ENCODE assay signal across 9 cellular contexts in the genomic region with DNA sequence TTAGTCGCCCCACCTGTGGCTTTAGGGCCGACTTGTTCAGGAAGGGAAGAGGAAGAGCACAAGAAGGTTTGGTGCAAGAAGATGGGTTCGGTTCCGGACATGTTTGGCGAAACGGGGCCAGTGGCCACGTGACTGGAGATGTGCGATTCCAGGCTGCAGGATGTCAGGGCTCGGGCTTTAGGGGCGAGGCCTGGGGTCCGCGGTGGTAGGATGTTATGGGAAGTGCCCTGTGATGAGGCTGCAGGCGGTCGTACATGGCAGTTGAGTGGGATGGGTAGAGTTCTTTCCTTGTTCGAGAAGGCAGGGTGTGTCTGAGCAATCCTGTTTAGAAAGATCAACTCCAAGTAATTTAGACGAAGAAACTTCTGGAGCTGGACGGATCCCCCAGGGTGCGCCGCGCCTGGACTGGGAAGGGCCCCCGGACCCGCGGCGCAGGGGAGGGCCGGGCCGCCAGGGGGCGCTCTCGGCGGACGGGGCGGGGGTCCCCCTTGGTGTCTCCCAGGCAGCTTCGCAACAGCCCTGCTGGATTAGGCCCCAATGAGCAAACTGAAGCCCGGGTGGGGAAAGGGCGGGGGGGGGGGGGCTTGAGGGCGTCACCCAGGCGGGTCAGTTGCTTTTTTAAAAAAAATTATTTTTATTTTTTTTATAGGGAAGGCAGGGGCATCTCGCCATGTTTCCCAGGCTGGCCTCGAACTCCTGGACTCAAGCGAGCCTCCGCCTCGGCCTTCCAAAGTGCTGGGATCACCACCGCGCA. TPM values are rescaled to one million over a fixed set of nuclear protein-coding genes. Genes with fewer than 3 reads are reported as not detected.
DNase-seq lines count a peak whose midpoint lies in the region; ATAC-seq, FAIRE-seq and TF ChIP-seq lines count a peak whose summit lies in the region.
"Had no signal": no experiment of that assay in that cellular context is flagged by ENCODE, and none has a peak within 500 bp of the region (broad histone marks: within the 10 kb centered on the region; RNA-seq: fewer than 3 reads in every experiment).

No MANE protein-coding gene starts in this region.

- WGBS in psoas muscle, 3 donors = 43 to 50% (median 47%) methylated on average over 38 to 43 of the region's 43 CpGs

- no peaks in the 10 kb centered on the region for H3K9me3 ChIP-seq in RWPE2 (ENCODE audit: severe bottlenecking)
- H3K9me3 ChIP-seq in psoas muscle = no peaks in the 10 kb centered on the region

- H3K36me3 ChIP-seq in RWPE2 (ENCODE audit: low read depth) = no peaks in the 10 kb centered on the region
- peaks cover 0 to 11% of the 10 kb centered on the region in 2 donors for H3K36me3 ChIP-seq in psoas muscle (ENCODE audit: insufficient read depth in 1 of 2, low read depth in 1 of 2)

- intact Hi-C loops in psoas muscle (cut with DNase I) = no loop called here

- H3K27me3 ChIP-seq in RWPE2 (ENCODE audit: insufficient read depth, poor library complexity, severe bottlenecking) (no peaks in the 10 kb centered on the region), psoas muscle (ENCODE audit: insufficient read depth in 3 of 3, low read length in 2 of 3) (peaks cover 0 to 7% (median 3%) of the 10 kb centered on the region in 3 donors)

- H3K27ac ChIP-seq in RWPE2 (ENCODE audit: poor library complexity, severe bottlenecking) (no peak overlapping the region), psoas muscle (no peak overlapping the region)

- peaks cover 2% of the 10 kb centered on the region for H3K4me1 ChIP-seq in RWPE2 (ENCODE audit: insufficient read depth, poor library complexity, severe bottlenecking)
- H3K4me1 ChIP-seq in psoas muscle = no peaks in the 10 kb centered on the region

- H3K4me3 ChIP-seq in GM12864 (ENCODE audit: low read depth, low read length) (no peak overlapping the region), RWPE2 (ENCODE audit: severe bottlenecking) (no peak overlapping the region), epithelial cell of proximal tubule (ENCODE audit: low read depth, low read length) (no peak overlapping the region), psoas muscle (no peak overlapping the region)

- DNase-seq in GM12864 (ENCODE audit: low read depth) = no peak
- no peak for DNase-seq in RWPE2 (ENCODE audit: low spot score)
- DNase-seq in epithelial cell of proximal tubule (ENCODE audit: low read depth) = no peak
- DNase-seq in psoas muscle = no peak
- DNase-seq in GM19239 (ENCODE audit: insufficient read length, low spot score) = no peak
- DNase-seq in DMS53 (lab: John Stamatoyannopoulos, UW) = no peak
- DNase-seq in DMS79 (lab: John Stamatoyannopoulos, UW) = no peak
- DNase-seq: NCI-H2227 treated with DMSO at 0.1 percent for 48 hours had no signal

- TF ChIP-seq CTCF in GM12864 (IDR thresholded peaks at IDR 0.05; ENCODE audit: low read depth, low read length, missing control alignments) (peak; percentile 64), RWPE2 (IDR thresholded peaks at IDR 0.05; ENCODE audit: poor library complexity, severe bottlenecking) (peak; percentile 33), epithelial cell of proximal tubule (conservative IDR thresholded peaks at IDR 0.05; ENCODE audit: low read depth, low read length) (peak; percentile 57), psoas muscle (IDR thresholded peaks at IDR 0.05) (peak; percentile 35)

- no peak for FAIRE-seq in GM19239 (lab: Jason Lieb, UNC)

- no peak for ATAC-seq in RWPE2 (ENCODE audit: low read depth)
- ATAC-seq in psoas muscle = peak in 1 of 4 donors; percentile 28
- ATAC-seq in HG03520 (IDR thresholded peaks at IDR 0.05; ENCODE audit: unreplicated experiment) = no peak

RNA-seq across cellular contexts. Expression of gene SDC1, which starts 17.2 kb away (rescaled TPM):
- total RNA-seq in epithelial cell of proximal tubule (115 and 134 TPM in 2 replicates), psoas muscle (under 1 TPM in 3 of 4 donors, not detected in 1; 0.09 to 0.38 (median 0.13) TPM)
- polyA plus RNA-seq in psoas muscle = under 1 TPM; 0.07 to 0.38 (median 0.10) TPM

Comparison
In these comparisons a context has a peak if more than half of its experiments do, and no peak if none do; other contexts are left out.
1. RNA of gene SDC1, which starts 17.2 kb away (total RNA-seq): 115 to 134 TPM in epithelial cell of proximal tubule; 0.09 to 0.38 TPM in psoas muscle; every median in the first group is over 10 times any median in the second.
2. Peak in every context shown above with its lines, with median percentiles within 50 percentile points of each other: CTCF ChIP-seq.